Comparison of ENCODE assay signal across 8 cellular contexts in the genomic region with DNA sequence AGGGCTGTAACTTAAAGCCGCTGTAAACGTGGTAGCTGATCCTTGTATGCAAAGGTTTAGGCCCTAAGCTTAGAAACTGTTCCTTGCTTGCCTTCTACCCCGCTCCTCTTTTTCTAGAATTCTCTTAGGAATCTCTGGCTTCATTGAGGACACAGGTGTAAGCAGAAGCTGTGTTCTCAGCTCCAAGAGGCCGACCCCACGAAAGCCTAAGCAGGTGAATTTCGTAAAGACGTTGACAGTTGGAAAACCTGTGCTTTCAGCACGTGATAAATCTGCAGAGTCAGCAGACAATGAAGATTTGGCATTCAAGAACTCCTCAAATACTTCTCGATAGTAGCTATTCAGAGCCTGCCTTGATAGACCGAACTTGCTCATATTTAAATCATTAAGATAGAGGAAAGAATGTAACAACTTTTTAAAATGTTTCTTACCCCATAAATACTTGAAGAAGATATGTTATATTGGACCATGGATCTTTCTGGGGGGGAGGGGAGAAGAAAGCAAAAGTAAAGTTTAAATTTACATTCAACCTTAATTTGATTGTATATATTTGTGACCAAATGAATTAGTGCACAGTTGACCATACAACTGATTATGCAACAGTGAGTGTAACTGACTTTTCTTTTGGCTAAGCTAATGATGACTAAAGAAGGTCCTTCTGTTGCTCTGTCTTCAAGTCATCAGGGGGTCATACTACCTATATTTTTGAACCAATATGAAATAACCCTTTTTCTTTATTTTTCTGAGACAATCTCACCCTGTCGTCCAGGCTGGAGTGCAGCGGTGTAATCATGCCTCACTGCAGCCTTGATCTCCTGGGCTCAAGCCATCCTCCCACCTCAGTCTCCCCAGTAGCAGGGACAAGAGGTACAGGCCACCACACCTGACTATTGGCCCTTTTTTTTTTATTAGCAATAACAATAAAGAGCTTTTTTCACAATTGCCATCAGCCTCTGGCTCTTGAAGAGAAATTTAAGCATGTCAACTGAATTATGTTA.
DNase-seq lines count a peak whose midpoint lies in the region; ATAC-seq and TF ChIP-seq lines count a peak whose summit lies in the region.

No MANE protein-coding gene starts in this region.

- H3K4me3 Mint-ChIP-seq in nephron progenitor cell, result peak overlapping the region; percentile 97

- no peaks in the 10 kb centered on the region for H3K9me2 ChIP-seq in OCI-LY1 (ENCODE audit: low read depth, low read length)

- H3K9ac ChIP-seq in OCI-LY1 (ENCODE audit: low read length) (peak overlapping the region; percentile 92), duodenal mucosa (ENCODE audit: low read depth in 1 of 2, low read length in 2 of 2) (peak overlapping the region; percentile 71 to 77)

- peaks cover 47% of the 10 kb centered on the region for H3K79me2 ChIP-seq in OCI-LY1 (ENCODE audit: insufficient read depth, low read length)

- peak overlapping the region; percentile 83 for H3K4me2 ChIP-seq in OCI-LY1 (ENCODE audit: low read length)

- no peak overlapping the region for H2AFZ ChIP-seq in OCI-LY1 (ENCODE audit: low read length)

- peaks cover 5% of the 10 kb centered on the region for H3K36me3 Mint-ChIP-seq in nephron progenitor cell (ENCODE audit: low read depth)

- H3K9me3 Mint-ChIP-seq in nephron progenitor cell, result no peaks in the 10 kb centered on the region

- peaks cover 3% of the 10 kb centered on the region; the same call in 1 of the 2 replicates for H4K20me1 ChIP-seq in OCI-LY1 (ENCODE audit: insufficient read depth, low read length)

- no peaks in the 10 kb centered on the region for H3K9me3 ChIP-seq in OCI-LY1 (ENCODE audit: low read length)
- H3K9me3 ChIP-seq in duodenal mucosa (ENCODE audit: control insufficient read depth in 1 of 2, low read length in 2 of 2), result no peaks in the 10 kb centered on the region

- peaks cover 3% of the 10 kb centered on the region for H3K27me3 Mint-ChIP-seq in nephron progenitor cell (ENCODE audit: low read depth, poor library complexity)

- H3K27me3 ChIP-seq in OCI-LY1 (ENCODE audit: insufficient read depth, low read length), result no peaks in the 10 kb centered on the region
- no peaks in the 10 kb centered on the region for H3K27me3 ChIP-seq in duodenal mucosa (ENCODE audit: control insufficient read depth in 1 of 2, insufficient read depth in 2 of 2, low read length in 2 of 2)

- DNase-seq in activated T-cell treated with anti-CD3 and anti-CD28 coated beads for 24 hours (ENCODE audit: low read depth) (peak; percentile 23), nephron progenitor cell (no peak), midbrain (lab: John Stamatoyannopoulos, UW) (no peak), AG20443 (ENCODE audit: low spot score) (no peak)
- DNase-seq in activated T-cell treated with anti-CD3 and anti-CD28 coated beads, Interleukin-2, amount 50 U/mL, for 1 hour, result no peak

- TF ChIP-seq CTCF in OCI-LY1 (IDR thresholded peaks at IDR 0.05; ENCODE audit: low read length) (no peak), nephron progenitor cell (IDR thresholded peaks at IDR 0.05) (no peak)

- H3K27ac ChIP-seq in OCI-LY1 (ENCODE audit: low read depth, low read length, poor library complexity, severe bottlenecking) (peak overlapping the region; percentile 91), duodenal mucosa (ENCODE audit: low read depth, low read length) (peak overlapping the region; percentile 98)

- H3K4me1 ChIP-seq in OCI-LY1 (ENCODE audit: insufficient read depth, low read length, severe bottlenecking), result peaks cover 80% of the 10 kb centered on the region
- H3K4me1 ChIP-seq in duodenal mucosa (ENCODE audit: control insufficient read depth in 1 of 2, insufficient read depth in 2 of 2, low read length in 2 of 2), result peaks cover 34 to 38% of the 10 kb centered on the region in 2 donors

- H3F3A ChIP-seq in OCI-LY1 (ENCODE audit: insufficient read depth, low read length), result no peaks in the 10 kb centered on the region

- no peak for ATAC-seq in HG03571 (IDR thresholded peaks at IDR 0.05; ENCODE audit: unreplicated experiment)

- H3K27ac Mint-ChIP-seq in nephron progenitor cell, result peak overlapping the region; percentile 64

- peaks cover 42% of the 10 kb centered on the region for H3K4me1 Mint-ChIP-seq in nephron progenitor cell

- H3K36me3 ChIP-seq in OCI-LY1 (ENCODE audit: insufficient read depth, low read length) (peaks cover 11% of the 10 kb centered on the region; the same call in 1 of the 2 replicates), duodenal mucosa (ENCODE audit: control insufficient read depth in 1 of 2, insufficient read depth in 2 of 2, low read length in 2 of 2) (no peaks in the 10 kb centered on the region)

- H3K4me3 ChIP-seq in OCI-LY1 (ENCODE audit: low read depth, low read length, poor library complexity, severe bottlenecking), result peak overlapping the region; percentile 99
- H3K4me3 ChIP-seq in duodenal mucosa (ENCODE audit: low read depth in 1 of 2, low read length in 2 of 2), result peak overlapping the region; percentile 73 to 95
